In genomic region chr12:59070534-59070933, GRCh38 we compare ENCODE assay signal across 18 cellular contexts.
A peak's percentile ranks its signal among the peaks of the same experiment; 100 is the strongest.
DNase-seq lines count a peak whose midpoint lies in the region; ATAC-seq and TF ChIP-seq lines count a peak whose summit lies in the region.
"Had no signal": no experiment of that assay in that cellular context is flagged by ENCODE, and none has a peak within 500 bp of the region (broad histone marks: within the 10 kb centered on the region; RNA-seq: fewer than 3 reads in every experiment).

No MANE protein-coding gene starts in this region.

- DNase-seq in GM23248 (no peak), NCI-H2196 treated with DMSO at 0.1 percent for 48 hours (lab: John Stamatoyannopoulos, UW; ENCODE audit: unreplicated experiment) (peak; percentile 18), chondrocyte (ENCODE audit: low spot score) (no peak), nephron progenitor cell (no peak)
- no peak for DNase-seq in stimulated activated naive CD4-positive, alpha-beta T cell treated with Interleukin-2 at 50 U/mL for 16 hours (lab: John Stamatoyannopoulos, UW)
- DNase-seq: activated CD4-positive, alpha-beta T cell treated with anti-CD3 and anti-CD28 coated beads, Interleukin-2, amount 10 ng/mL, durations not matched to agents 7 days and 5 days; activated naive CD4-positive, alpha-beta T cell treated with anti-CD3 and anti-CD28 coated beads for 36 hours; activated T-cell treated with anti-CD3 and anti-CD28 coated beads for 4 hours; BE2C; DMS 273 treated with DMSO at 0.1 percent for 48 hours; effector CD4-positive, alpha-beta T cell; hippocampal formation; NCI-H446 treated with DMSO at 0.1 percent for 48 hours; PC-9; trophoblast cell had no signal

- 6 to 11% methylated on average over 3 of the region's 3 CpGs for WGBS in GM23248 (ENCODE audit: low coverage in 1 of 2, low lambda C conversion rate in 2 of 2, missing lambda C conversion rate in 2 of 2), 2 experiments

- TF ChIP-seq CTCF in chondrocyte (IDR thresholded peaks at IDR 0.05) (no peak), nephron progenitor cell (IDR thresholded peaks at IDR 0.05) (no peak)

- ATAC-seq in SK-N-SH treated with all-trans-retinoic acid at 6 μM for 48 hours (no peak), GM18907 (IDR thresholded peaks at IDR 0.05; ENCODE audit: unreplicated experiment) (no peak)
- ATAC-seq: stimulated activated memory B cell treated with anti-CD40 and anti-IgM and Interleukin-4, amounts not matched to agents 10 μg/mL and 1 μg/mL and 100 μg/mL, for 72 hours had no signal

- H3K9me3 Mint-ChIP-seq in chondrocyte (ENCODE audit: low read depth) (peaks cover 3% of the 10 kb centered on the region), nephron progenitor cell (no peaks in the 10 kb centered on the region)
- H3K9me3 Mint-ChIP-seq: activated CD4-positive, alpha-beta T cell treated with anti-CD3 and anti-CD28 coated beads, Interleukin-2, amount 10 ng/mL, durations not matched to agents 7 days and 5 days; activated naive CD4-positive, alpha-beta T cell treated with anti-CD3 and anti-CD28 coated beads for 36 hours; stimulated activated memory B cell treated with anti-CD40 and anti-IgM and Interleukin-4, amounts not matched to agents 10 μg/mL and 1 μg/mL and 100 μg/mL, for 72 hours had no signal

- H3K4me2 ChIP-seq in GM23248 (ENCODE audit: unreplicated experiment), result peak overlapping the region; percentile 9
- H3K4me2 ChIP-seq: PC-9 had no signal

- peaks cover 2% of the 10 kb centered on the region for H3K36me3 Mint-ChIP-seq in chondrocyte (ENCODE audit: low read depth)
- peaks cover 4% of the 10 kb centered on the region for H3K36me3 Mint-ChIP-seq in nephron progenitor cell (ENCODE audit: low read depth)
- H3K36me3 Mint-ChIP-seq: stimulated activated memory B cell treated with anti-CD40 and anti-IgM and Interleukin-4, amounts not matched to agents 10 μg/mL and 1 μg/mL and 100 μg/mL, for 72 hours had no signal

- H3K9ac ChIP-seq in GM23248, result no peak overlapping the region

- H3K27ac ChIP-seq in GM23248, result no peak overlapping the region
- H3K27ac ChIP-seq: PC-9 had no signal

- H3K27me3 Mint-ChIP-seq in chondrocyte (ENCODE audit: low read depth) (no peaks in the 10 kb centered on the region), nephron progenitor cell (ENCODE audit: low read depth, poor library complexity) (no peaks in the 10 kb centered on the region)
- H3K27me3 Mint-ChIP-seq: activated CD4-positive, alpha-beta T cell treated with anti-CD3 and anti-CD28 coated beads, Interleukin-2, amount 10 ng/mL, durations not matched to agents 7 days and 5 days; stimulated activated memory B cell treated with anti-CD40 and anti-IgM and Interleukin-4, amounts not matched to agents 10 μg/mL and 1 μg/mL and 100 μg/mL, for 72 hours had no signal

- H3K79me2 ChIP-seq in GM23248 (ENCODE audit: insufficient read depth), result no peaks in the 10 kb centered on the region

- H3K9me2 ChIP-seq in GM23248 (ENCODE audit: insufficient read depth), result no peaks in the 10 kb centered on the region

- no peak overlapping the region for H3K4me3 ChIP-seq in GM23248
- H3K4me3 ChIP-seq: PC-9 had no signal

- in situ Hi-C loops in GM23248 (cut with MboI), result no loop called here

- H3K27me3 ChIP-seq in GM23248 (replicated peaks; ENCODE audit: insufficient read depth), result no peaks in the 10 kb centered on the region
- H3K27me3 ChIP-seq: BE2C had no signal

- H3K4me1 Mint-ChIP-seq in chondrocyte (ENCODE audit: low read depth) (peaks cover 64% of the 10 kb centered on the region), nephron progenitor cell (peaks cover 72% of the 10 kb centered on the region)
- H3K4me1 Mint-ChIP-seq: activated CD4-positive, alpha-beta T cell treated with anti-CD3 and anti-CD28 coated beads, Interleukin-2, amount 10 ng/mL, durations not matched to agents 7 days and 5 days; stimulated activated memory B cell treated with anti-CD40 and anti-IgM and Interleukin-4, amounts not matched to agents 10 μg/mL and 1 μg/mL and 100 μg/mL, for 72 hours had no signal

- no peaks in the 10 kb centered on the region for H3K9me3 ChIP-seq in GM23248 (ENCODE audit: low read depth)
- H3K9me3 ChIP-seq: BE2C had no signal

- H4K20me1 ChIP-seq in GM23248 (ENCODE audit: insufficient read depth), result no peaks in the 10 kb centered on the region

- no peaks in the 10 kb centered on the region for H3K36me3 ChIP-seq in GM23248 (ENCODE audit: low read depth)
- H3K36me3 ChIP-seq: BE2C had no signal

- peaks cover 18% of the 10 kb centered on the region for H3K4me1 ChIP-seq in GM23248 (ENCODE audit: insufficient read depth)
- H3K4me1 ChIP-seq: BE2C had no signal

- peak overlapping the region; percentile 55 for H2AFZ ChIP-seq in GM23248
- H2AFZ ChIP-seq: PC-9 had no signal

- H3K27ac Mint-ChIP-seq in chondrocyte (ENCODE audit: unreplicated experiment) (peak overlapping the region; percentile 74), nephron progenitor cell (peak overlapping the region; percentile 90)
- H3K27ac Mint-ChIP-seq: activated CD4-positive, alpha-beta T cell treated with anti-CD3 and anti-CD28 coated beads, Interleukin-2, amount 10 ng/mL, durations not matched to agents 7 days and 5 days; activated naive CD4-positive, alpha-beta T cell treated with anti-CD3 and anti-CD28 coated beads for 36 hours; stimulated activated memory B cell treated with anti-CD40 and anti-IgM and Interleukin-4, amounts not matched to agents 10 μg/mL and 1 μg/mL and 100 μg/mL, for 72 hours had no signal

- H3F3A ChIP-seq in GM23248 (ENCODE audit: insufficient read depth), result no peaks in the 10 kb centered on the region

- H3K4me3 Mint-ChIP-seq in chondrocyte (ENCODE audit: unreplicated experiment), result no peak overlapping the region
- peak overlapping the region; percentile 24 for H3K4me3 Mint-ChIP-seq in nephron progenitor cell
- H3K4me3 Mint-ChIP-seq: activated CD4-positive, alpha-beta T cell treated with anti-CD3 and anti-CD28 coated beads, Interleukin-2, amount 10 ng/mL, durations not matched to agents 7 days and 5 days; activated naive CD4-positive, alpha-beta T cell treated with anti-CD3 and anti-CD28 coated beads for 36 hours; stimulated activated memory B cell treated with anti-CD40 and anti-IgM and Interleukin-4, amounts not matched to agents 10 μg/mL and 1 μg/mL and 100 μg/mL, for 72 hours had no signal

TF ChIP-seq in SK-N-SH treated with all-trans-retinoic acid at 6 μM for 48 hours, 23 proteins besides CTCF, POLR2A, EP300 and RAD21:
- TF ChIP-seq SNAI2 (CRISPR knock-in tag; IDR thresholded peaks at IDR 0.05) (no peak), BACH2 (CRISPR knock-in tag; IDR thresholded peaks at IDR 0.05; ENCODE audit: borderline replicate concordance) (no peak), CSRNP3 (CRISPR knock-in tag; IDR thresholded peaks at IDR 0.05) (no peak), TCF4 (CRISPR knock-in tag; IDR thresholded peaks at IDR 0.05; ENCODE audit: borderline replicate concordance) (no peak), ISL1 (CRISPR knock-in tag; IDR thresholded peaks at IDR 0.05) (no peak), CSDC2 (CRISPR knock-in tag; IDR thresholded peaks at IDR 0.05) (no peak), ZNF565 (CRISPR knock-in tag; conservative IDR thresholded peaks at IDR 0.05; ENCODE audit: low read depth) (no peak), ZFP30 (CRISPR knock-in tag; IDR thresholded peaks at IDR 0.05) (no peak)
TF ChIP-seq in SK-N-SH treated with all-trans-retinoic acid at 6 μM for 48 hours: peak in this region for 0.
